Comparison of ENCODE assay signal across 34 cellular contexts in the genomic region with DNA sequence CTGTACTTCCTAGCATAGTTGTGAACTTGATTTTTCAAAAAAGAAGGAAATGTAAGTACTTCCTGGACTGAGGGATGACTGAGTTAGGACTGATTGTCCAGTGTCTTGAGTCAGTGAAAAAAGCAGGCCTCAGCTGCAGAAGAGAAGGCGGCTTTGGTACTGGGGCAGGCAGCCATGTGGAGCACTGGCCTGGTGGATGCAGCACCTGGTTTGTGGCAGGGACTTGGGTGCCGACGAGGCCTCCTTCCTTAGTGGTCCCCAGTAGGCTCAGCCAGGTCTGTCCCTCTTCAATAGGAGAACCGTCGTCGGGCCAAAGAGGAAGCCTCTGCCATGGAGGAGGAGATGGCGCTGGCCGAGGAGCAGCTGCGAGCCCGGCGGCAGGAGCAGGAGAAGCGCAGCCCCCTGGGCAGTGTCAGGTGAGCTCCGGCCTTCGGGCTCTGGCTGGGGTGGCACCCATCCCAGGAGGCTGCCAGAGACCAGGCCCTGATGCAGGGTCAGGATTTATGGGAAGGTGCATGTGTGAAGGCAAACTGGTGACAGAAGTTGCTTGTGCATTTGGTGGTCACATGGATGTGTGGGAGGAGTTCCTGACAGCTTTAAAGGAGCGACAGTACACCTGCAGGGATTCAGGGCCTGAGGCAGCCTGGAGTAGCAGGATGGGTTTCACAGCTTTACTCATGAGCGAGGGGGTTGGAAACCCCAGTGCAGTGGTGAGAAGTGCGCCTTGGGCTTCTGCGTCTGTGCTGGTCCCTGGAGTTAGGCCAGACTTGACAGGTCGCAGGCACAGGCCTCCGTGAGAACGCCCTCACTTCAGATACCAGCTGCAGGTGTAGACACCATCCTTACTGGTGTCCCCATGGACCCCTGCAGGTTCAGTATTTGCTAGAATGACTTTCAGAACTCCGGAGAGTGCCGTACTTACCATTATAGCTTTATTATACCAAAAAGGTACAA. TPM values are rescaled to one million over a fixed set of nuclear protein-coding genes. Genes with fewer than 3 reads are reported as not detected.
"Had no signal": no experiment of that assay in that cellular context is flagged by ENCODE, and none has a peak within 500 bp of the region (broad histone marks: within the 10 kb centered on the region; RNA-seq: fewer than 3 reads in every experiment).

No MANE protein-coding gene starts in this region.

- H3K36me3 ChIP-seq: neural progenitor cell had no signal

- H3K27me3 ChIP-seq: gastrocnemius medialis, neural progenitor cell, right atrium auricular region, sigmoid colon, stomach, thyroid gland had no signal

- ATAC-seq: effector memory CD8-positive, alpha-beta T cell; gastrocnemius medialis; left cardiac atrium had no signal

- H3K4me1 ChIP-seq: gastrocnemius medialis, lower lobe of right lung, neural progenitor cell, prostate gland, right atrium auricular region, sigmoid colon, stomach, thyroid gland had no signal

- H3K27me3 Mint-ChIP-seq: effector memory CD8-positive, alpha-beta T cell; memory B cell; naive B cell had no signal

- H3K9me3 ChIP-seq: gastrocnemius medialis, lower lobe of right lung, mucosa of descending colon, prostate gland, right atrium auricular region, sigmoid colon, stomach, thyroid gland had no signal

- H3K4me3 Mint-ChIP-seq: effector memory CD8-positive, alpha-beta T cell; memory B cell; mesothelial cell of epicardium; naive B cell; nephron; neural progenitor cell; stimulated activated effector memory CD8-positive, alpha-beta T cell treated with anti-CD3 and anti-CD28 coated beads, Interleukin-12 subunit alpha, Interleukin-12 subunit beta, amount 100 ng/mL, for 72 hours had no signal

- DNase-seq: caudate nucleus; cerebellar nuclear complex; cortex of kidney; effector memory CD8-positive, alpha-beta T cell; foreskin fibroblast; gastrocnemius medialis; head of caudate nucleus; left cardiac atrium; left ventricle myocardium inferior; lower lobe of right lung; mucosa of descending colon; naive B cell; sigmoid colon; stimulated activated CD4-positive, alpha-beta T cell treated with anti-CD3 and anti-CD28 coated beads, Interleukin-15, amount 100 ng/mL, for 24 hours; stimulated activated CD4-positive, alpha-beta T cell treated with anti-CD3 and anti-CD28 coated beads, Interleukin-2, amount 100 ng/mL, for 48 hours; stimulated activated naive CD4-positive, alpha-beta T cell treated with Interleukin-2 at 50 U/mL for 16 hours; stomach; thyroid gland; trophoblast cell had no signal

- H3K4me1 Mint-ChIP-seq: memory B cell; mesothelial cell of epicardium; nephron; stimulated activated effector memory CD8-positive, alpha-beta T cell treated with anti-CD3 and anti-CD28 coated beads, Interleukin-12 subunit alpha, Interleukin-12 subunit beta, amount 100 ng/mL, for 72 hours had no signal

- H3K9me3 Mint-ChIP-seq: effector memory CD8-positive, alpha-beta T cell; naive B cell; nephron; neural progenitor cell; stimulated activated effector memory CD8-positive, alpha-beta T cell treated with anti-CD3 and anti-CD28 coated beads, Interleukin-12 subunit alpha, Interleukin-12 subunit beta, amount 100 ng/mL, for 72 hours had no signal

- H3K27ac ChIP-seq: gastrocnemius medialis, left ventricle myocardium inferior, lower lobe of right lung, neural progenitor cell, prostate gland, right atrium auricular region, sigmoid colon, stomach, thyroid gland had no signal

- H3K27ac Mint-ChIP-seq: effector memory CD8-positive, alpha-beta T cell; memory B cell; mesothelial cell of epicardium; nephron; neural progenitor cell; stimulated activated effector memory CD8-positive, alpha-beta T cell treated with anti-CD3 and anti-CD28 coated beads, Interleukin-12 subunit alpha, Interleukin-12 subunit beta, amount 100 ng/mL, for 72 hours had no signal

- H3K4me3 ChIP-seq: gastrocnemius medialis, left ventricle myocardium inferior, lower lobe of right lung, mucosa of descending colon, neural progenitor cell, prostate gland, right atrium auricular region, sigmoid colon, stomach, thyroid gland had no signal

RNA-seq across cellular contexts. Expression of a gene that starts 47.9 kb away (rescaled TPM):
- total RNA-seq: dermis microvascular lymphatic vessel endothelial cell, glomerular endothelial cell, kidney epithelial cell, osteocyte, skeletal muscle tissue, subcutaneous adipose tissue, temporal lobe, thyroid gland, urinary bladder had no signal

RNA-seq across cellular contexts. Expression of a gene that starts 56.6 kb away (rescaled TPM):
- total RNA-seq: dermis microvascular lymphatic vessel endothelial cell, glomerular endothelial cell, kidney epithelial cell, mesothelial cell of epicardium, osteocyte had no signal
